Comparison of ENCODE assay signal across 20 cellular contexts in genomic region chr14:71107921-71108320, GRCh38.
"Had no signal": no experiment of that assay in that cellular context is flagged by ENCODE, and none has a peak within 500 bp of the region (broad histone marks: within the 10 kb centered on the region; RNA-seq: fewer than 3 reads in every experiment).

No MANE protein-coding gene starts in this region.

- ATAC-seq: left ventricle myocardium superior, mucosa of descending colon, SK-N-SH treated with all-trans-retinoic acid at 6 μM for 48 hours, T-cell, upper lobe of right lung had no signal

- H3K4me3 Mint-ChIP-seq: activated B cell treated with CpG ODN at 0.5 μM for 24 hours; activated naive CD4-positive, alpha-beta T cell treated with anti-CD3 and anti-CD28 coated beads, Interleukin-2, amount 10 ng/mL, durations not matched to agents 7 days and 5 days; memory B cell; naive B cell; neural progenitor cell; T-cell had no signal

- H3K4me1 Mint-ChIP-seq: activated B cell treated with CpG ODN at 0.5 μM for 24 hours; activated naive CD4-positive, alpha-beta T cell treated with anti-CD3 and anti-CD28 coated beads, Interleukin-2, amount 10 ng/mL, durations not matched to agents 7 days and 5 days; memory B cell; naive B cell; neural progenitor cell had no signal

- H3K27ac Mint-ChIP-seq: activated B cell treated with CpG ODN at 0.5 μM for 24 hours; activated naive CD4-positive, alpha-beta T cell treated with anti-CD3 and anti-CD28 coated beads, Interleukin-2, amount 10 ng/mL, durations not matched to agents 7 days and 5 days; memory B cell had no signal

- DNase-seq: activated B cell treated with CpG ODN at 0.5 μM for 24 hours; activated CD4-positive, alpha-beta T cell treated with anti-CD3 and anti-CD28 coated beads for 48 hours; activated CD8-positive, alpha-beta memory T cell treated with anti-CD3 and anti-CD28 coated beads, Interleukin-2, amount 50 U/mL, for 4 hours; activated naive CD4-positive, alpha-beta T cell treated with anti-CD3 and anti-CD28 coated beads, Interleukin-2, amount 10 ng/mL, durations not matched to agents 7 days and 5 days; dermis blood vessel endothelial cell; effector memory CD4-positive, alpha-beta T cell; heart right ventricle; kidney glomerular epithelial cell; left ventricle myocardium superior; mucosa of descending colon; naive B cell; T-cell; T-helper 9 cell; upper lobe of right lung had no signal

- H3K9me3 ChIP-seq: esophagus muscularis mucosa, heart right ventricle, mucosa of descending colon, prostate gland, right atrium auricular region, upper lobe of right lung had no signal

- H3K27me3 Mint-ChIP-seq: activated B cell treated with CpG ODN at 0.5 μM for 24 hours; activated naive CD4-positive, alpha-beta T cell treated with anti-CD3 and anti-CD28 coated beads, Interleukin-2, amount 10 ng/mL, durations not matched to agents 7 days and 5 days; memory B cell; naive B cell; T-cell had no signal

- H3K9me3 Mint-ChIP-seq: activated B cell treated with CpG ODN at 0.5 μM for 24 hours; activated naive CD4-positive, alpha-beta T cell treated with anti-CD3 and anti-CD28 coated beads, Interleukin-2, amount 10 ng/mL, durations not matched to agents 7 days and 5 days; memory B cell; naive B cell; neural progenitor cell; T-cell had no signal
